In the genomic region with DNA sequence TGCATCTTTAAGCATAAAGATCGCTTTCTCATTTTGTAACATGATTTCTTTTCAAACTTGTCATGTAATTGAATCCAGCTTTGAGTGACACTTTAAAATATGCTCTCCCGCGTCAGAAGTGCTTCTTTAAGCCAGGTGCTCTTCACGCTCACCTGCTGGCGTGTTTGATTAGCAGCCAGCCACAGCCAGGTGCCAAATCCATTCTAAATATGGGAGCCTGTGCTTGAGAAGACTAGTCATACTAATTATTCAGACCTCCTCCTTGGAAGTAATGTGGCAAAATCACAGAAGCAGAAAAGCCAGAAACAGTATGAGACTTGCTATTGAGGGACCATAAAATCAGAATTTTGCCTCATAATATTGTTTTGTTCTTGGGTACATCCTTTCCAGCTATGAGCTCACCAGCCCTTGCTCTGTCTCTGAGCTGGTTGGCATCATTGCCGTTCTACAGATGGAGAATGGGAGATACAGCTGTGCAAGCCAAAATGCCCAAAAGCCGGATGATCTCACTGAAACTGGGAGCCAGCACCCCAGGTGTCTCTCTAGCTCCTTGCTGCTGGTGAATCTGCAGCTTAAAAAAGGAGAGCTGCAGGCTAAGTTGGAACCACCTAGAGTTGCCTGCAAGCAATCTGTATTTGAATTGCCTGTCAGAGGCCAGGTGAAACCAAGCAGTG, we compare ENCODE assay signal across 10 cellular contexts.
DNase-seq lines count a peak whose midpoint lies in the region; ATAC-seq and TF ChIP-seq lines count a peak whose summit lies in the region.
"Had no signal": no experiment of that assay in that cellular context is flagged by ENCODE, and none has a peak within 500 bp of the region (broad histone marks: within the 10 kb centered on the region; RNA-seq: fewer than 3 reads in every experiment).

No MANE protein-coding gene starts in this region.

- no peak for TF ChIP-seq POLR2A in esophagus squamous epithelium (IDR thresholded peaks at IDR 0.05)

- WGBS in esophagus squamous epithelium, 2 donors = 36 to 57% methylated on average over 7 of the region's 7 CpGs

- TF ChIP-seq CTCF in esophagus squamous epithelium (IDR thresholded peaks at IDR 0.05) (peak in 1 of 6 experiments; percentile 24), upper lobe of right lung (IDR thresholded peaks at IDR 0.05) (no peak)

- ATAC-seq in upper lobe of right lung (peak; percentile 87), HG03280 (IDR thresholded peaks at IDR 0.05; ENCODE audit: unreplicated experiment) (no peak)
- no peak for ATAC-seq in naive thymus-derived CD4-positive, alpha-beta T cell
- ATAC-seq: activated naive CD4-positive, alpha-beta T cell treated with anti-CD3 and anti-CD28 coated beads, Interleukin-2, amount 50 U/mL, for 72 hours; HepG2 had no signal

- no peaks in the 10 kb centered on the region for H3K4me1 Mint-ChIP-seq in naive thymus-derived CD4-positive, alpha-beta T cell

- H3K27ac Mint-ChIP-seq in naive thymus-derived CD4-positive, alpha-beta T cell = no peak overlapping the region
- H3K27ac Mint-ChIP-seq: activated naive CD4-positive, alpha-beta T cell treated with anti-CD3 and anti-CD28 coated beads, Interleukin-2, amount 50 U/mL, for 72 hours had no signal

- H3K4me3 ChIP-seq in esophagus squamous epithelium = peak overlapping the region in 3 of 4 donors; percentile 13 to 37 (median 27)
- no peak overlapping the region for H3K4me3 ChIP-seq in upper lobe of right lung
- no peak overlapping the region for H3K4me3 ChIP-seq in naive thymus-derived CD4-positive, alpha-beta T cell (ENCODE audit: low read length)

- no peaks in the 10 kb centered on the region for H3K9me3 Mint-ChIP-seq in naive thymus-derived CD4-positive, alpha-beta T cell
- H3K9me3 Mint-ChIP-seq: activated naive CD4-positive, alpha-beta T cell treated with anti-CD3 and anti-CD28 coated beads, Interleukin-2, amount 50 U/mL, for 72 hours had no signal

- peaks cover 7 to 38% (median 10%) of the 10 kb centered on the region in 5 donors for H3K27me3 Mint-ChIP-seq in naive thymus-derived CD4-positive, alpha-beta T cell

- no peaks in the 10 kb centered on the region for H3K36me3 Mint-ChIP-seq in naive thymus-derived CD4-positive, alpha-beta T cell
- H3K36me3 Mint-ChIP-seq: activated naive CD4-positive, alpha-beta T cell treated with anti-CD3 and anti-CD28 coated beads, Interleukin-2, amount 50 U/mL, for 72 hours had no signal

- H3K27me3 ChIP-seq in esophagus squamous epithelium = no peaks in the 10 kb centered on the region
- H3K27me3 ChIP-seq in upper lobe of right lung = no peaks in the 10 kb centered on the region
- no peaks in the 10 kb centered on the region for H3K27me3 ChIP-seq in naive thymus-derived CD4-positive, alpha-beta T cell (ENCODE audit: control insufficient read depth in 2 of 2, insufficient read depth in 2 of 2, low read length in 2 of 2)

- H3K4me1 ChIP-seq in esophagus squamous epithelium = peaks cover 0 to 42% (median 3%) of the 10 kb centered on the region in 3 donors
- H3K4me1 ChIP-seq in upper lobe of right lung = peaks cover 6% of the 10 kb centered on the region
- H3K4me1 ChIP-seq in naive thymus-derived CD4-positive, alpha-beta T cell (ENCODE audit: control insufficient read depth in 2 of 2, insufficient read depth in 2 of 2, low read length in 2 of 2) = no peaks in the 10 kb centered on the region

- H3K27ac ChIP-seq in esophagus squamous epithelium (peak overlapping the region in 3 of 4 donors; percentile 40 to 65 (median 54)), upper lobe of right lung (no peak overlapping the region)
- H3K27ac ChIP-seq in naive thymus-derived CD4-positive, alpha-beta T cell (ENCODE audit: low read depth, low read length) = no peak overlapping the region

- DNase-seq in NCI-H1436 (lab: John Stamatoyannopoulos, UW) (peak; percentile 81), NCI-H748 treated with DMSO at 0.1 percent for 48 hours (lab: John Stamatoyannopoulos, UW) (peak; percentile 63), esophagus squamous epithelium (lab: John Stamatoyannopoulos, UW) (no peak), upper lobe of right lung (peak; percentile 79)
- DNase-seq in activated T-cell treated with anti-CD3 and anti-CD28 coated beads, Interleukin-2, amount 50 U/mL, for 48 hours = no peak
- DNase-seq in naive thymus-derived CD4-positive, alpha-beta T cell = no peak
- DNase-seq: T-helper 1 cell had no signal

- H3K9me3 ChIP-seq in esophagus squamous epithelium (no peaks in the 10 kb centered on the region), upper lobe of right lung (no peaks in the 10 kb centered on the region)
- no peaks in the 10 kb centered on the region for H3K9me3 ChIP-seq in naive thymus-derived CD4-positive, alpha-beta T cell (ENCODE audit: control insufficient read depth in 2 of 3, low read length in 3 of 3)

- H3K36me3 ChIP-seq in esophagus squamous epithelium = no peaks in the 10 kb centered on the region
- no peaks in the 10 kb centered on the region for H3K36me3 ChIP-seq in upper lobe of right lung
- H3K36me3 ChIP-seq in naive thymus-derived CD4-positive, alpha-beta T cell (ENCODE audit: control insufficient read depth in 2 of 3, insufficient read depth in 3 of 3, low read length in 3 of 3) = no peaks in the 10 kb centered on the region

- no peak overlapping the region for H3K4me3 Mint-ChIP-seq in naive thymus-derived CD4-positive, alpha-beta T cell

- POLR2A ChIA-PET in naive thymus-derived CD4-positive, alpha-beta T cell (lab: Charles Lee) = no interaction called here

- intact Hi-C loops in esophagus squamous epithelium (cut with DNase I) = no loop called here
- intact Hi-C loops in upper lobe of right lung (cut with DNase I) = no loop called here
- intact Hi-C loops in naive thymus-derived CD4-positive, alpha-beta T cell (cut with micrococcal nuclease) = no loop called here

- CTCF ChIA-PET in naive thymus-derived CD4-positive, alpha-beta T cell (lab: Charles Lee) = no interaction called here

Comparison
In these comparisons a context has a peak if more than half of its experiments do, and no peak if none do; other contexts are left out.
1. DNase-seq: peak in NCI-H1436 (single experiment), NCI-H748 treated with DMSO at 0.1 percent for 48 hours (single experiment) and upper lobe of right lung (single experiment); none in esophagus squamous epithelium (single experiment), activated T-cell treated with anti-CD3 and anti-CD28 coated beads, Interleukin-2, amount 50 U/mL, for 48 hours (0 of 2) and naive thymus-derived CD4-positive, alpha-beta T cell (0 of 9).
2. H3K27ac ChIP-seq: peak in esophagus squamous epithelium (3 of 4); none in upper lobe of right lung (single experiment) and naive thymus-derived CD4-positive, alpha-beta T cell (single experiment).
3. H3K4me3 ChIP-seq: peak in esophagus squamous epithelium (3 of 4); none in upper lobe of right lung (single experiment) and naive thymus-derived CD4-positive, alpha-beta T cell (single experiment).